Comparison of ENCODE assay signal across 9 cellular contexts in genomic region chrX:154735695-154736393, GRCh38. TPM values are rescaled to one million over a fixed set of nuclear protein-coding genes. Genes with fewer than 3 reads are reported as not detected.
A peak's percentile ranks its signal among the peaks of the same experiment; 100 is the strongest.
DNase-seq lines count a peak whose midpoint lies in the region; ATAC-seq and TF ChIP-seq lines count a peak whose summit lies in the region.
"Had no signal": no experiment of that assay in that cellular context is flagged by ENCODE, and none has a peak within 500 bp of the region (broad histone marks: within the 10 kb centered on the region; RNA-seq: fewer than 3 reads in every experiment).

No MANE protein-coding gene starts in this region.

- DNase-seq in activated naive CD4-positive, alpha-beta T cell treated with anti-CD3 and anti-CD28 coated beads, Interleukin-2, amount 50 U/mL, for 72 hours (ENCODE audit: low spot score in 2 of 2), result no peak
- DNase-seq in activated naive CD4-positive, alpha-beta T cell (lab: John Stamatoyannopoulos, UW), result no peak
- DNase-seq in mesothelial cell of epicardium (ENCODE audit: low spot score in 2 of 2, unreplicated experiment in 2 of 2), result no peak
- DNase-seq in upper lobe of right lung, result peak; percentile 62
- DNase-seq in NCI-H82 treated with DMSO at 0.1 percent for 48 hours (lab: John Stamatoyannopoulos, UW; ENCODE audit: unreplicated experiment), result no peak
- no peak for DNase-seq in SW480 (ENCODE audit: low spot score)
- DNase-seq: SHP77 had no signal

- H3K27ac ChIP-seq in upper lobe of right lung, result peak overlapping the region; percentile 82

- intact Hi-C loops in dendritic cell treated with granulocyte-macrophage colony-stimulating factor and Interleukin-4, amounts not matched to agents 40 ng/mL and 50 ng/mL, for 4 days (cut with micrococcal nuclease), result no loop called here
- intact Hi-C loops in upper lobe of right lung (cut with DNase I), result no loop called here

- ATAC-seq in activated naive CD4-positive, alpha-beta T cell treated with anti-CD3 and anti-CD28 coated beads, Interleukin-2, amount 50 U/mL, for 72 hours, result no peak
- peak; percentile 78 for ATAC-seq in upper lobe of right lung
- no peak for ATAC-seq in GM19455 (IDR thresholded peaks at IDR 0.05; ENCODE audit: unreplicated experiment)

- H3K36me3 ChIP-seq in upper lobe of right lung, result no peaks in the 10 kb centered on the region

- H3K27me3 ChIP-seq in upper lobe of right lung, result no peaks in the 10 kb centered on the region

- no peaks in the 10 kb centered on the region for H3K9me3 Mint-ChIP-seq in activated naive CD4-positive, alpha-beta T cell treated with anti-CD3 and anti-CD28 coated beads, Interleukin-2, amount 50 U/mL, for 72 hours
- H3K9me3 Mint-ChIP-seq in dendritic cell treated with granulocyte-macrophage colony-stimulating factor and Interleukin-4, amounts not matched to agents 40 ng/mL and 50 ng/mL, for 4 days, result no peaks in the 10 kb centered on the region
- peaks cover 26% of the 10 kb centered on the region for H3K9me3 Mint-ChIP-seq in mesothelial cell of epicardium

- peak overlapping the region; percentile 11 to 87 for H3K27ac Mint-ChIP-seq in activated naive CD4-positive, alpha-beta T cell treated with anti-CD3 and anti-CD28 coated beads, Interleukin-2, amount 50 U/mL, for 72 hours
- H3K27ac Mint-ChIP-seq in dendritic cell treated with granulocyte-macrophage colony-stimulating factor and Interleukin-4, amounts not matched to agents 40 ng/mL and 50 ng/mL, for 4 days, result peak overlapping the region; percentile 76
- H3K27ac Mint-ChIP-seq in mesothelial cell of epicardium, result peak overlapping the region; percentile 23

- H3K4me3 ChIP-seq in upper lobe of right lung, result no peak overlapping the region

- peaks cover 0 to 9% of the 10 kb centered on the region in 2 donors for H3K36me3 Mint-ChIP-seq in activated naive CD4-positive, alpha-beta T cell treated with anti-CD3 and anti-CD28 coated beads, Interleukin-2, amount 50 U/mL, for 72 hours
- peaks cover 27% of the 10 kb centered on the region for H3K36me3 Mint-ChIP-seq in dendritic cell treated with granulocyte-macrophage colony-stimulating factor and Interleukin-4, amounts not matched to agents 40 ng/mL and 50 ng/mL, for 4 days (ENCODE audit: low read depth)
- H3K36me3 Mint-ChIP-seq in mesothelial cell of epicardium, result no peaks in the 10 kb centered on the region

- no peak overlapping the region for H3K4me3 Mint-ChIP-seq in dendritic cell treated with granulocyte-macrophage colony-stimulating factor and Interleukin-4, amounts not matched to agents 40 ng/mL and 50 ng/mL, for 4 days
- H3K4me3 Mint-ChIP-seq in mesothelial cell of epicardium, result no peak overlapping the region

- H3K27me3 Mint-ChIP-seq in dendritic cell treated with granulocyte-macrophage colony-stimulating factor and Interleukin-4, amounts not matched to agents 40 ng/mL and 50 ng/mL, for 4 days, result no peaks in the 10 kb centered on the region
- peaks cover 7% of the 10 kb centered on the region for H3K27me3 Mint-ChIP-seq in mesothelial cell of epicardium (ENCODE audit: low read depth)

- peaks cover 65% of the 10 kb centered on the region for H3K4me1 ChIP-seq in upper lobe of right lung

- peaks cover 63% of the 10 kb centered on the region for H3K4me1 Mint-ChIP-seq in dendritic cell treated with granulocyte-macrophage colony-stimulating factor and Interleukin-4, amounts not matched to agents 40 ng/mL and 50 ng/mL, for 4 days (ENCODE audit: low read depth)
- H3K4me1 Mint-ChIP-seq in mesothelial cell of epicardium, result peaks cover 6% of the 10 kb centered on the region

- H3K9me3 ChIP-seq in upper lobe of right lung, result no peaks in the 10 kb centered on the region

- TF ChIP-seq CTCF in mesothelial cell of epicardium (IDR thresholded peaks at IDR 0.05; ENCODE audit: unreplicated experiment), result no peak
- TF ChIP-seq CTCF in upper lobe of right lung (IDR thresholded peaks at IDR 0.05), result no peak

RNA-seq across cellular contexts. Expression of gene GAB3, which starts 15.0 kb away (rescaled TPM):
- 1 to 10 TPM; 3.3 to 4.0 TPM for total RNA-seq in activated naive CD4-positive, alpha-beta T cell treated with anti-CD3 and anti-CD28 coated beads, Interleukin-2, amount 50 U/mL, for 72 hours
- total RNA-seq in mesothelial cell of epicardium, result 0.29 to 0.67 TPM (median 0.38 TPM) in 3 replicates
- total RNA-seq in upper lobe of right lung, result 12.9 TPM

RNA-seq across cellular contexts. Expression of gene DKC1, which starts 26.8 kb away (rescaled TPM):
- 100 to 1,000 TPM; 112 to 120 TPM for total RNA-seq in activated naive CD4-positive, alpha-beta T cell treated with anti-CD3 and anti-CD28 coated beads, Interleukin-2, amount 50 U/mL, for 72 hours
- 61.4 to 66.2 TPM (median 64.2 TPM) in 3 replicates for total RNA-seq in mesothelial cell of epicardium
- 28.7 TPM for total RNA-seq in upper lobe of right lung

Comparison
In these comparisons a context has a peak if more than half of its experiments do, and no peak if none do; other contexts are left out.
1. H3K27ac Mint-ChIP-seq: peak in every context shown above with its lines; median percentile 76 in dendritic cell treated with granulocyte-macrophage colony-stimulating factor and Interleukin-4, amounts not matched to agents 40 ng/mL and 50 ng/mL, for 4 days; 49 in activated naive CD4-positive, alpha-beta T cell treated with anti-CD3 and anti-CD28 coated beads, Interleukin-2, amount 50 U/mL, for 72 hours; 23 in mesothelial cell of epicardium.